In the genomic region with DNA sequence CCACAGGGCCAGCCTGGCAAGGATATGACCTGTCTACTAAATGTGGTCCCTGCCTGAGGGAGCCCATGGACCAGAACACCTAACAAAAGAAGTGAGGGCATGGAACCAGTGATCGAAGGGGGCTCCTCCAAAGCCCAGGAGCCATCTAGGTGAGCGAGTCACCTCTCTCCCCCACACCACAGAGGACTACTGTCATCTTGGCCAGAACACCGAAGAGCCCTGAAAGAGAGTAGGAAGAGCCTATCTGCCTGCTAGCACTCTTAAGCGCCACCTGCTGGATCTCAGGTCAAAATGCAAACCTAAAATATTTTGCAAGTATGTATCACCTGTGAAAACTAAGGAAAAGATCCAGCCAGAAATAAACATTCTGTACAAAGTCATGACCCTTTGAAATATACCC, we compare ENCODE assay signal across 8 cellular contexts.
DNase-seq lines count a peak whose midpoint lies in the region; ATAC-seq, FAIRE-seq and TF ChIP-seq lines count a peak whose summit lies in the region.

No MANE protein-coding gene starts in this region.

- no peaks in the 10 kb centered on the region for H3K27me3 ChIP-seq in bronchial epithelial cell (ENCODE audit: control insufficient read depth, insufficient read depth, low read length)

- POLR2A ChIA-PET in HEK293T (lab: Yijun Ruan, JAX): no interaction called here

- peak; percentile 5 for DNase-seq in stimulated activated CD4-positive, alpha-beta T cell treated with anti-CD3 and anti-CD28 coated beads, Interleukin-15, amount 100 ng/mL, for 24 hours
- no peak for DNase-seq in stimulated activated CD4-positive, alpha-beta T cell treated with anti-CD3 and anti-CD28 coated beads, Interleukin-12 subunit alpha, Interleukin-12 subunit beta, amount 100 ng/mL, for 4 hours
- DNase-seq in HEK293T (ENCODE audit: extremely low spot score): peak; percentile 22
- DNase-seq in NOMO-1 treated with DMSO at 0.1 percent for 48 hours (lab: John Stamatoyannopoulos, UW; ENCODE audit: unreplicated experiment): peak; percentile 43
- DNase-seq in bronchial epithelial cell (ENCODE audit: low read depth): peak; percentile 30
- peak; percentile 0 for DNase-seq in myocyte (ENCODE audit: low read depth)
- DNase-seq in cerebellar nuclear complex (lab: John Stamatoyannopoulos, UW): no peak

- H3K4me3 ChIP-seq in bronchial epithelial cell (ENCODE audit: low read depth, low read length): no peak overlapping the region

- CTCF ChIA-PET in HEK293T (lab: Yijun Ruan, JAX): no interaction called here

- ATAC-seq in GM18520 (IDR thresholded peaks at IDR 0.05; ENCODE audit: unreplicated experiment): no peak

- H3K36me3 ChIP-seq in bronchial epithelial cell (ENCODE audit: control insufficient read depth, insufficient read depth, low read length): no peaks in the 10 kb centered on the region

- no peak for FAIRE-seq in bronchial epithelial cell (lab: Jason Lieb, UNC)

- peak; percentile 65 for TF ChIP-seq CTCF in bronchial epithelial cell (IDR thresholded peaks at IDR 0.05; ENCODE audit: insufficient read depth, low read length, severe bottlenecking)

TF ChIP-seq in HEK293T, 16 proteins besides CTCF, POLR2A, EP300 and RAD21:
- TF ChIP-seq SUZ12 (IDR thresholded peaks at IDR 0.05) (no peak), ELF4 (IDR thresholded peaks at IDR 0.05) (no peak)

Comparison
In these comparisons a context has a peak if more than half of its experiments do, and no peak if none do; other contexts are left out.
1. DNase-seq: peak in stimulated activated CD4-positive, alpha-beta T cell treated with anti-CD3 and anti-CD28 coated beads, Interleukin-15, amount 100 ng/mL, for 24 hours (single experiment), HEK293T (single experiment), NOMO-1 treated with DMSO at 0.1 percent for 48 hours (single experiment), bronchial epithelial cell (single experiment) and myocyte (single experiment); none in stimulated activated CD4-positive, alpha-beta T cell treated with anti-CD3 and anti-CD28 coated beads, Interleukin-12 subunit alpha, Interleukin-12 subunit beta, amount 100 ng/mL, for 4 hours (single experiment) and cerebellar nuclear complex (0 of 2).